In the genomic region with DNA sequence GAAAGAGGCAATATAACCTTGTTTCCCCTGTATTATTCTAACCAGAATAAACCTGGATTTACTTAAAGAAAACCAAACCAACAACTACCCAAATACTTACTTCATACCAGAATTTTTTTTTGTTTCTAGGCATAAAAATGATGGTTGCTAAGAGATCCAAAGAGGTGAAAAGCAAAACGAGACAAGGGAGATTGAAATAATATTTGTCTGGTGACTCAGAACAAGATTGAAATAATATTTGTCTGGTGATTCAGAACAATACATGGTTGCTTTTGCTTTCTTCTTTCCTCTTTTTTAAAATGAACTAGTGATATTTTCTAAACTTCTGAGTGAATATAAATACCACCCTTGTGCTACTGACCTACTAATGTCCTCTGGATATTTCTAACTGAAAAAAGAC, we compare ENCODE assay signal across 15 cellular contexts.
A peak's percentile ranks its signal among the peaks of the same experiment; 100 is the strongest.
DNase-seq lines count a peak whose midpoint lies in the region; TF ChIP-seq lines count a peak whose summit lies in the region.
"Had no signal": no experiment of that assay in that cellular context is flagged by ENCODE, and none has a peak within 500 bp of the region (broad histone marks: within the 10 kb centered on the region; RNA-seq: fewer than 3 reads in every experiment).

No MANE protein-coding gene starts in this region.

- no peaks in the 10 kb centered on the region for H3K79me1 ChIP-seq in neuronal stem cell (ENCODE audit: low read depth, low read length)

- CTCF ChIA-PET in RWPE1 (lab: Yijun Ruan, JAX): no interaction called here

- no peak overlapping the region for H3K14ac ChIP-seq in neuronal stem cell (ENCODE audit: low read length)

- H2BK5ac ChIP-seq in neuronal stem cell (ENCODE audit: low read length): no peak overlapping the region

- H3K9ac ChIP-seq in neuronal stem cell (ENCODE audit: low read depth, low read length, poor library complexity): no peak overlapping the region

- H4K8ac ChIP-seq in neuronal stem cell (ENCODE audit: low read depth, low read length): no peak overlapping the region

- POLR2A ChIA-PET in RWPE1 (lab: Yijun Ruan, JAX; ENCODE audit: low non-redundant PET): no interaction called here

- TF ChIP-seq CTCF in RWPE1 (conservative IDR thresholded peaks at IDR 0.05; ENCODE audit: low read depth): no peak
- TF ChIP-seq CTCF in fibroblast of mammary gland (conservative IDR thresholded peaks at IDR 0.05; ENCODE audit: control insufficient read depth, insufficient read depth, low read depth, low read length): no peak
- TF ChIP-seq CTCF in retinal pigment epithelial cell (conservative IDR thresholded peaks at IDR 0.05; ENCODE audit: low read depth, low read length): no peak

- no peak overlapping the region for H2BK12ac ChIP-seq in neuronal stem cell (ENCODE audit: low read length)

- H3K23ac ChIP-seq in neuronal stem cell (ENCODE audit: low read depth, low read length, poor library complexity): no peak overlapping the region

- H3K27ac ChIP-seq in RWPE1: no peak overlapping the region
- H3K27ac ChIP-seq in neuronal stem cell (replicated peaks; ENCODE audit: low read length): no peak overlapping the region

- H2BK120ac ChIP-seq in neuronal stem cell (ENCODE audit: low read depth, low read length): no peak overlapping the region

- H3K36me3 ChIP-seq in neuronal stem cell (replicated peaks in 1 of 2; ENCODE audit: control insufficient read depth in 2 of 2, insufficient read depth in 2 of 2, low read length in 2 of 2): no peaks in the 10 kb centered on the region

- no peak overlapping the region for H4K91ac ChIP-seq in neuronal stem cell (ENCODE audit: low read depth, low read length, poor library complexity)

- no peak overlapping the region for H3K4me2 ChIP-seq in neuronal stem cell (ENCODE audit: insufficient read depth, low read length, poor library complexity, severe bottlenecking)

- no peak overlapping the region for H3K4ac ChIP-seq in neuronal stem cell (ENCODE audit: low read length)

- WGBS in neuronal stem cell (ENCODE audit: extremely low coverage in 2 of 2, insufficient read length in 2 of 2, insufficient replicate concordance in 1 of 2), 2 donors: no CpG with 5 or more reads among the region's 1 CpG

- DNase-seq in EL: peak; percentile 25
- peak; percentile 13 for DNase-seq in RWPE1 (ENCODE audit: low spot score)
- DNase-seq in fibroblast of mammary gland (ENCODE audit: low read depth): peak; percentile 75
- DNase-seq in retinal pigment epithelial cell (ENCODE audit: low read depth): peak; percentile 52
- DNase-seq in MV-4-11 (lab: John Stamatoyannopoulos, UW): no peak
- DNase-seq in medulla oblongata (ENCODE audit: extremely low spot score): no peak
- no peak for DNase-seq in DMS153 treated with DMSO at 0.1 percent for 48 hours (lab: John Stamatoyannopoulos, UW; ENCODE audit: unreplicated experiment)
- no peak for DNase-seq in neuronal stem cell (ENCODE audit: low spot score)
- DNase-seq: activated CD4-positive, alpha-beta T cell treated with anti-CD3 and anti-CD28 coated beads for 1 hour; COR-L47; H9; NCI-H1930; posterior cingulate gyrus; stimulated activated CD4-positive, alpha-beta T cell treated with anti-CD3 and anti-CD28 coated beads, Interleukin-4, amount 100 ng/mL, for 24 hours; stimulated activated naive CD4-positive, alpha-beta T cell treated with Interleukin-2 at 50 U/mL for 16 hours had no signal

- H2BK15ac ChIP-seq in neuronal stem cell (ENCODE audit: low read length): no peak overlapping the region

- no peaks in the 10 kb centered on the region for H3K27me3 ChIP-seq in neuronal stem cell (ENCODE audit: control insufficient read depth in 3 of 3, insufficient read depth in 3 of 3, low read depth in 1 of 3, low read length in 3 of 3)

- H2AK5ac ChIP-seq in neuronal stem cell (ENCODE audit: low read depth, low read length): no peak overlapping the region

- H3K9me3 ChIP-seq in neuronal stem cell (replicated peaks in 1 of 2; ENCODE audit: control insufficient read depth in 2 of 2, insufficient read depth in 1 of 2, low read depth in 1 of 2, low read length in 2 of 2): no peaks in the 10 kb centered on the region

- H3K4me3 ChIP-seq in fibroblast of mammary gland (ENCODE audit: control insufficient read depth, low read depth, low read length): no peak overlapping the region
- no peak overlapping the region for H3K4me3 ChIP-seq in retinal pigment epithelial cell (ENCODE audit: low read length)
- no peak overlapping the region for H3K4me3 ChIP-seq in neuronal stem cell (ENCODE audit: low read length in 2 of 2)

- H3K4me1 ChIP-seq in neuronal stem cell (ENCODE audit: control insufficient read depth in 2 of 2, insufficient read depth in 1 of 2, low read depth in 1 of 2, low read length in 2 of 2): peaks cover 0 to 2% of the 10 kb centered on the region in 2 donors

- H3K18ac ChIP-seq in neuronal stem cell (ENCODE audit: low read length): no peak overlapping the region

- no peak overlapping the region for H2AFZ ChIP-seq in neuronal stem cell (ENCODE audit: low read length)

Comparison
In these comparisons a context has a peak if more than half of its experiments do, and no peak if none do; other contexts are left out.
1. DNase-seq: peak in EL (single experiment), RWPE1 (single experiment), fibroblast of mammary gland (single experiment) and retinal pigment epithelial cell (single experiment); none in MV-4-11 (single experiment), medulla oblongata (single experiment), DMS153 treated with DMSO at 0.1 percent for 48 hours (single experiment) and neuronal stem cell (single experiment).